ENCODE assay signal across 21 cellular contexts in genomic region chr2:3729055-3729448, GRCh38. TPM values are rescaled to one million over a fixed set of nuclear protein-coding genes. Genes with fewer than 3 reads are reported as not detected.
DNase-seq lines count a peak whose midpoint lies in the region; ATAC-seq and TF ChIP-seq lines count a peak whose summit lies in the region.
"Had no signal": no experiment of that assay in that cellular context is flagged by ENCODE, and none has a peak within 500 bp of the region (broad histone marks: within the 10 kb centered on the region; RNA-seq: fewer than 3 reads in every experiment).

No MANE protein-coding gene starts in this region.

- no peaks in the 10 kb centered on the region for H3F3A ChIP-seq in neural cell (ENCODE audit: insufficient read depth, low read length, poor library complexity, severe bottlenecking)

- H3K4me3 ChIP-seq in A673 (ENCODE audit: low read depth, low read length, poor library complexity, severe bottlenecking) (no peak overlapping the region), neural cell (ENCODE audit: low read length) (no peak overlapping the region)
- H3K4me3 ChIP-seq: BLaER1 treated with 17β-estradiol and CSF1 and Interleukin-3, amounts not matched to agents 10 nM and 100 nM; HAP-1 had no signal

- H3K4me1 Mint-ChIP-seq in brain: peaks cover 30% of the 10 kb centered on the region

- TF ChIP-seq RAD21 in neural cell (conservative IDR thresholded peaks at IDR 0.05): no peak

- TSS peak; percentile 92 for BruUV-seq in A673 (replicated peaks; lab: Mats Ljungman, UMichigan)

- TF ChIP-seq EP300 in neural cell (conservative IDR thresholded peaks at IDR 0.05; ENCODE audit: poor library complexity, severe bottlenecking): no peak

- DNase-seq in A673 (ENCODE audit: low spot score) (no peak), GM10248 (ENCODE audit: extremely low spot score) (no peak)
- no peak for DNase-seq in stimulated activated CD4-positive, alpha-beta T cell treated with anti-CD3 and anti-CD28 coated beads, Interleukin-2, amount 100 ng/mL, for 48 hours
- DNase-seq: ACHN; AML-193; BE2C; CD4-positive, alpha-beta T cell; CD8-positive, alpha-beta memory T cell; DMS 273 treated with DMSO at 0.1 percent for 48 hours; DMS79; EL; GDM1; GOT3; HFFc6 had no signal

- no peak overlapping the region for H3K4me3 Mint-ChIP-seq in brain
- H3K4me3 Mint-ChIP-seq: CD14-positive monocyte; CD4-positive, alpha-beta T cell; CD8-positive, alpha-beta memory T cell; HFFc6 had no signal

- H3K9me3 ChIP-seq in A673 (ENCODE audit: low read depth, low read length, poor library complexity, severe bottlenecking) (no peaks in the 10 kb centered on the region), neural cell (ENCODE audit: low read length) (no peaks in the 10 kb centered on the region)
- H3K9me3 ChIP-seq: BE2C; BLaER1 treated with 17β-estradiol and CSF1 and Interleukin-3, amounts not matched to agents 10 nM and 100 nM; HAP-1 had no signal

- H3K27ac Mint-ChIP-seq in brain: peak overlapping the region in 3 of 5 experiments; percentile 86 to 93 (median 92)
- H3K27ac Mint-ChIP-seq: CD4-positive, alpha-beta T cell; HFFc6 had no signal

- peaks cover 5% of the 10 kb centered on the region for H3K27me3 Mint-ChIP-seq in brain

- intact Hi-C loops in A673 (cut with micrococcal nuclease; ENCODE audit: unreplicated experiment): loop anchor here (5.0 kb wide), 3 partner anchors 98 to 423 kb away; no protein-coding TSS in a partner anchor

- TF ChIP-seq CTCF in A673 (conservative IDR thresholded peaks at IDR 0.05; ENCODE audit: low read depth, low read length) (no peak), brain (conservative IDR thresholded peaks at IDR 0.05) (no peak), neural cell (IDR thresholded peaks at IDR 0.05; ENCODE audit: poor library complexity, severe bottlenecking) (no peak), GM10248 (IDR thresholded peaks at IDR 0.05; ENCODE audit: control extremely low read depth, extremely low read depth, low read depth, missing control alignments) (no peak)

- H2AFZ ChIP-seq in neural cell (ENCODE audit: low read depth, low read length): no peak overlapping the region

- peaks cover 0 to 6% (median 3%) of the 10 kb centered on the region in 5 experiments for H3K9me3 Mint-ChIP-seq in brain
- H3K9me3 Mint-ChIP-seq: CD4-positive, alpha-beta T cell had no signal

- H3K4me1 ChIP-seq in A673 (ENCODE audit: insufficient read depth, low read length, poor library complexity, severe bottlenecking): peaks cover 6% of the 10 kb centered on the region
- H3K4me1 ChIP-seq: BE2C, HAP-1 had no signal

- H4K20me1 ChIP-seq in neural cell (ENCODE audit: insufficient read depth): no peaks in the 10 kb centered on the region
- H4K20me1 ChIP-seq: BLaER1 treated with 17β-estradiol and CSF1 and Interleukin-3, amounts not matched to agents 10 nM and 100 nM had no signal

- no peak overlapping the region for H3K4me2 ChIP-seq in neural cell (ENCODE audit: low read length)

- ATAC-seq in GM18505 (IDR thresholded peaks at IDR 0.05; ENCODE audit: unreplicated experiment): no peak

- no peak for TF ChIP-seq POLR2A in GM18505 (IDR thresholded peaks at IDR 0.05; ENCODE audit: borderline replicate concordance, extremely low read depth, insufficient read depth, insufficient read length)

- H3K27me3 ChIP-seq in A673 (replicated peaks; ENCODE audit: insufficient read depth, low read depth, low read length, poor library complexity) (no peaks in the 10 kb centered on the region), neural cell (ENCODE audit: insufficient read depth, low read depth, low read length) (no peaks in the 10 kb centered on the region)
- H3K27me3 ChIP-seq: BLaER1 treated with 17β-estradiol and CSF1 and Interleukin-3, amounts not matched to agents 10 nM and 100 nM had no signal

- CTCF ChIA-PET in A673 (lab: Charles Lee): interaction anchor here (1.1 to 3.0 kb wide), 4 partner anchors 25 to 1965 kb away, joined by 3 to 35 read pairs (median 4); no protein-coding TSS in a partner anchor
- CTCF ChIA-PET in GM10248 (lab: Yijun Ruan, JAX): interaction anchor here (0.9 to 4.1 kb wide), 7 partner anchors 11 to 97 kb away, joined by 3 to 25 read pairs (median 4); no protein-coding TSS in a partner anchor

- no peaks in the 10 kb centered on the region for H3K9me2 ChIP-seq in neural cell (ENCODE audit: insufficient read depth, low read length)

- no peaks in the 10 kb centered on the region for H3K36me3 ChIP-seq in A673 (ENCODE audit: insufficient read depth, low read length, poor library complexity, severe bottlenecking)
- no peaks in the 10 kb centered on the region for H3K36me3 ChIP-seq in neural cell (ENCODE audit: insufficient read depth, low read length)
- H3K36me3 ChIP-seq: BE2C; BLaER1 treated with 17β-estradiol and CSF1 and Interleukin-3, amounts not matched to agents 10 nM and 100 nM; HAP-1 had no signal

- no peaks in the 10 kb centered on the region for H3K79me2 ChIP-seq in neural cell (replicated peaks; ENCODE audit: insufficient read depth, low read length)

- H3K27ac ChIP-seq in A673 (ENCODE audit: low read depth, low read length, poor library complexity, severe bottlenecking) (no peak overlapping the region), neural cell (ENCODE audit: low read length) (peak overlapping the region; percentile 42)
- H3K27ac ChIP-seq: 22Rv1 had no signal

- no peak overlapping the region for H3K9ac ChIP-seq in neural cell (ENCODE audit: low read length)

- H3K36me3 Mint-ChIP-seq in brain: no peaks in the 10 kb centered on the region
- H3K36me3 Mint-ChIP-seq: CD14-positive monocyte had no signal

- POLR2A ChIA-PET in A673 (lab: Charles Lee; ENCODE audit: low non-redundant PET): no interaction called here
- POLR2A ChIA-PET in GM10248 (lab: Yijun Ruan, JAX): no interaction called here

TF ChIP-seq in neural cell, 6 proteins besides CTCF, POLR2A, EP300 and RAD21:
- TF ChIP-seq EZH2 (IDR thresholded peaks at IDR 0.05; ENCODE audit: borderline replicate concordance, insufficient read depth, low read length, poor library complexity, severe bottlenecking) (no peak), TAF1 (IDR thresholded peaks at IDR 0.05; ENCODE audit: low read depth) (no peak), MXI1 (conservative IDR thresholded peaks at IDR 0.05; ENCODE audit: poor library complexity, severe bottlenecking) (no peak), SMC3 (conservative IDR thresholded peaks at IDR 0.05; ENCODE audit: poor library complexity) (no peak), POLR2AphosphoS5 (IDR thresholded peaks at IDR 0.05) (no peak)
- TF ChIP-seq, protein P1, sequence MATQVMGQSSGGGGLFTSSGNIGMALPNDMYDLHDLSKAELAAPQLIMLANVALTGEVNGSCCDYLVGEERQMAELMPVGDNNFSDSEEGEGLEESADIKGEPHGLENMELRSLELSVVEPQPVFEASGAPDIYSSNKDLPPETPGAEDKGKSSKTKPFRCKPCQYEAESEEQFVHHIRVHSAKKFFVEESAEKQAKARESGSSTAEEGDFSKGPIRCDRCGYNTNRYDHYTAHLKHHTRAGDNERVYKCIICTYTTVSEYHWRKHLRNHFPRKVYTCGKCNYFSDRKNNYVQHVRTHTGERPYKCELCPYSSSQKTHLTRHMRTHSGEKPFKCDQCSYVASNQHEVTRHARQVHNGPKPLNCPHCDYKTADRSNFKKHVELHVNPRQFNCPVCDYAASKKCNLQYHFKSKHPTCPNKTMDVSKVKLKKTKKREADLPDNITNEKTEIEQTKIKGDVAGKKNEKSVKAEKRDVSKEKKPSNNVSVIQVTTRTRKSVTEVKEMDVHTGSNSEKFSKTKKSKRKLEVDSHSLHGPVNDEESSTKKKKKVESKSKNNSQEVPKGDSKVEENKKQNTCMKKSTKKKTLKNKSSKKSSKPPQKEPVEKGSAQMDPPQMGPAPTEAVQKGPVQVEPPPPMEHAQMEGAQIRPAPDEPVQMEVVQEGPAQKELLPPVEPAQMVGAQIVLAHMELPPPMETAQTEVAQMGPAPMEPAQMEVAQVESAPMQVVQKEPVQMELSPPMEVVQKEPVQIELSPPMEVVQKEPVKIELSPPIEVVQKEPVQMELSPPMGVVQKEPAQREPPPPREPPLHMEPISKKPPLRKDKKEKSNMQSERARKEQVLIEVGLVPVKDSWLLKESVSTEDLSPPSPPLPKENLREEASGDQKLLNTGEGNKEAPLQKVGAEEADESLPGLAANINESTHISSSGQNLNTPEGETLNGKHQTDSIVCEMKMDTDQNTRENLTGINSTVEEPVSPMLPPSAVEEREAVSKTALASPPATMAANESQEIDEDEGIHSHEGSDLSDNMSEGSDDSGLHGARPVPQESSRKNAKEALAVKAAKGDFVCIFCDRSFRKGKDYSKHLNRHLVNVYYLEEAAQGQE (IDR thresholded peaks at IDR 0.05; ENCODE audit: borderline replicate concordance): no peak

RNA-seq across cellular contexts. Expression of gene DCDC2C, which starts 25.7 kb away (rescaled TPM):
- total RNA-seq in A673 (2021): 0.43 and 0.81 TPM in 2 replicates
- polyA plus RNA-seq in brain (ENCODE audit: insufficient read depth, low read depth, low replicate concordance): not detected
- polyA plus RNA-seq in neural cell: not detected in 2 replicates
- not detected in 2 replicates for polyA minus RNA-seq in neural cell
- total RNA-seq: CD4-positive, alpha-beta T cell; CD8-positive, alpha-beta memory T cell; HFFc6 had no signal
- polyA plus RNA-seq: CD14-positive monocyte; CD8-positive, alpha-beta memory T cell had no signal
